Comparison of ENCODE assay signal across 8 cellular contexts in the genomic region with DNA sequence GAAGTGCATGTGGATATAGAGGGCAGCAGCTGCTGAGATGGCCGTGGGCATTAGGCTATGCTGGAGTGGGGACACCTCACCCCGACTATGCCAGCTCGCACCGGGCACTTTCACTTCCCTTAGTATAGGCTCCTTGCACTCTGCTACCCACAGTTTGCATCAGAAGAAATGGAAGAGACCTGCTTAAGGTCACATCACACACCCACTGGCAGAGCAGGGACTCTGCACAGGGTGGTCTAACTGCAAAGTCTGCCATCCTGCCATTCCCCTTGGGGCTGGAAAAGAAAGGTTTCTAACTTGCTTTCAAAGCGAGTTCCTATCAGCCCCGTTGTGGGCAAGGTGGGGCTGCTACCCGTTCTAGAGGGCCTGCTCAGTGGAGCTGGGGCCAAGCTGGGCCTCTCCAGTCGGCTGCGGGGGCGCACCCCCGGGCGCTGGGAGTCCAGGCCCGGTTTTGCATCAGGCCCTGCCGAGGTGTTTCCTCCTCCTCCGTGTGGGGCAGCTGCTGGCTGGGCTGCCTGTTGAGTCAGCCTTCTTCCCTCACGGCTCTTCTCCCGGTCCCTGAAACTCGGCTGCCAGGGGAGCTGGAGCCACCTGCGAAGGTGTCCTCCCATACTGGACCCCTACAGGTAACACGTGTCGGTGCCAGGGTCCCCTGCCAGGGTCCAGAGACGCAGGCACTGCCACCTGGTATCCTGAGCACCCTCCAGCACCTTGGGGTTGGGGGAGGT. TPM values are rescaled to one million over a fixed set of nuclear protein-coding genes. Genes with fewer than 3 reads are reported as not detected.
A peak's percentile ranks its signal among the peaks of the same experiment; 100 is the strongest.
DNase-seq lines count a peak whose midpoint lies in the region; ATAC-seq and TF ChIP-seq lines count a peak whose summit lies in the region.

TSS of gene SYTL1 (plus strand) at position 498 of the 728 bp plus-strand sequence. CDS start 3,313 bp downstream, outside the sequence.

- no peaks in the 10 kb centered on the region for H3K79me1 ChIP-seq in mesendoderm (ENCODE audit: low read length)

- H2AK5ac ChIP-seq in mesendoderm (ENCODE audit: low read length): peak within 1 kb of the TSS; percentile 34

- no peak within 1 kb of the TSS for H3K4ac ChIP-seq in mesendoderm (ENCODE audit: low read depth, low read length)

- H3K9ac ChIP-seq in mesendoderm (ENCODE audit: low read length): peak within 1 kb of the TSS; percentile 49

- H3K27ac ChIP-seq in dorsolateral prefrontal cortex (peak within 1 kb of the TSS in 3 of 59 donors; percentile 5 to 83 (median 49)), mesendoderm (ENCODE audit: low read depth, low read length) (no peak within 1 kb of the TSS), transverse colon (peak within 1 kb of the TSS; percentile 65 to 70 (median 67))

- TF ChIP-seq CTCF in dorsolateral prefrontal cortex (IDR thresholded peaks at IDR 0.05 in 54 of 56, conservative IDR thresholded peaks at IDR 0.05 in 2 of 56; ENCODE audit: low read depth in 1 of 56, partially characterized antibody in 56 of 56) (no peak), transverse colon (IDR thresholded peaks at IDR 0.05) (no peak)

- no peak within 1 kb of the TSS for H3K18ac ChIP-seq in mesendoderm (ENCODE audit: low read length)

- H3K9me3 ChIP-seq in transverse colon: no peaks in the 10 kb centered on the region

- H3K4me2 ChIP-seq in mesendoderm (ENCODE audit: low read length): peak within 1 kb of the TSS; percentile 33

- no CpG with 5 or more reads among the region's 22 CpGs for WGBS in mesendoderm (ENCODE audit: extremely low coverage, insufficient coverage, low lambda C conversion rate)
- 19% methylated on average over 19 of the region's 22 CpGs; no CpG with 5 or more reads in 1 of the 2 donors for WGBS in transverse colon (ENCODE audit: low coverage in 1 of 2), 2 donors

- intact Hi-C loops in dorsolateral prefrontal cortex (cut with DNase I) (no loop called here), transverse colon (cut with DNase I; ENCODE audit: low total_unique reads) (no loop called here)

- peak within 1 kb of the TSS; percentile 67 for H3K56ac ChIP-seq in mesendoderm (ENCODE audit: low read length)

- H2BK15ac ChIP-seq in mesendoderm (replicated peaks; ENCODE audit: low read depth): no peak within 1 kb of the TSS

- H2BK120ac ChIP-seq in mesendoderm (ENCODE audit: low read depth, low read length): no peak within 1 kb of the TSS

- in situ Hi-C loops in transverse colon (cut with MboI; ENCODE audit: low pct_ligation_motif_present in 1 of 4, low pct_unique_long_range_greater_than_20kb in 1 of 4, low sequenced_read_pairs in 3 of 4): no loop called here

- H3K4me1 ChIP-seq in mesendoderm (ENCODE audit: control insufficient read depth, low read depth, low read length): peaks cover 5% of the 10 kb centered on the region
- H3K4me1 ChIP-seq in transverse colon: peaks cover 0 to 15% (median 9%) of the 10 kb centered on the region in 4 donors

- H3K27me3 ChIP-seq in dorsolateral prefrontal cortex (no peaks in the 10 kb centered on the region), mesendoderm (ENCODE audit: insufficient read depth, low read length, poor library complexity) (no peaks in the 10 kb centered on the region), transverse colon (no peaks in the 10 kb centered on the region)

- no peak within 1 kb of the TSS for H4K8ac ChIP-seq in mesendoderm (ENCODE audit: low read depth, low read length)

- peak; percentile 71 for DNase-seq in GF-D8 (lab: John Stamatoyannopoulos, UW)
- peak; percentile 54 to 91 for DNase-seq in NCI-H526 (lab: John Stamatoyannopoulos, UW)
- peak; percentile 52 to 62 for DNase-seq in activated CD4-positive, alpha-beta T cell treated with anti-CD3 and anti-CD28 coated beads for 4 hours
- DNase-seq in dorsolateral prefrontal cortex: peak in 7 of 10 donors; percentile 34 to 83 (median 62)
- DNase-seq in mesendoderm: peak; percentile 71
- DNase-seq in transverse colon: peak; percentile 75
- no peak for DNase-seq in hippocampal formation (lab: John Stamatoyannopoulos, UW)

- H3K23ac ChIP-seq in mesendoderm (ENCODE audit: low read length): no peak within 1 kb of the TSS

- H3K4me3 ChIP-seq in dorsolateral prefrontal cortex: peak within 1 kb of the TSS in 13 of 59 donors; percentile 0 to 39 (median 15)
- H3K4me3 ChIP-seq in mesendoderm (ENCODE audit: low read length): no peak within 1 kb of the TSS
- peak within 1 kb of the TSS; percentile 22 to 37 (median 28) for H3K4me3 ChIP-seq in transverse colon

- TF ChIP-seq EP300 in transverse colon (IDR thresholded peaks at IDR 0.05; ENCODE audit: low read depth): no peak

- H3K36me3 ChIP-seq in mesendoderm (ENCODE audit: control insufficient read depth, insufficient read depth, low read length) (no peaks in the 10 kb centered on the region), transverse colon (no peaks in the 10 kb centered on the region)

- peak; percentile 71 for ATAC-seq in HG02759 (IDR thresholded peaks at IDR 0.05; ENCODE audit: unreplicated experiment)

- H3K79me2 ChIP-seq in mesendoderm (ENCODE audit: control insufficient read depth, insufficient read depth, low read length): no peaks in the 10 kb centered on the region

- peak; percentile 12 for TF ChIP-seq POLR2A in transverse colon (IDR thresholded peaks at IDR 0.05)

- H2BK5ac ChIP-seq in mesendoderm (ENCODE audit: low read length): no peak within 1 kb of the TSS

- no peak within 1 kb of the TSS for H4K5ac ChIP-seq in mesendoderm (ENCODE audit: low read length)

RNA-seq across cellular contexts. Expression of gene SYTL1, which starts in this region (rescaled TPM):
- total RNA-seq in dorsolateral prefrontal cortex: 1 to 10 TPM in 98 of 120 experiments, under 1 TPM in 22; 0.37 to 5.3 (median 2.2) TPM
- 2.5 TPM for polyA plus RNA-seq in mesendoderm (2013, experiment 1 of 2)
- polyA plus RNA-seq in mesendoderm (2013, experiment 2 of 2): 2.2 TPM
- 1 to 10 TPM; 5.2 to 9.2 (median 6.9) TPM for total RNA-seq in transverse colon

Comparison
In these comparisons a context has a peak if more than half of its experiments do, and no peak if none do; other contexts are left out.
1. DNase-seq: peak in GF-D8 (single experiment), NCI-H526 (2 of 2), activated CD4-positive, alpha-beta T cell treated with anti-CD3 and anti-CD28 coated beads for 4 hours (2 of 2), dorsolateral prefrontal cortex (7 of 10), mesendoderm (single experiment) and transverse colon (single experiment); none in hippocampal formation (0 of 2).